ENCODE assay signal across 8 cellular contexts in genomic region chr14:49692895-49693737, GRCh38. TPM values are rescaled to one million over a fixed set of nuclear protein-coding genes. Genes with fewer than 3 reads are reported as not detected.
A peak's percentile ranks its signal among the peaks of the same experiment; 100 is the strongest.
DNase-seq lines count a peak whose midpoint lies in the region; ATAC-seq and FAIRE-seq lines count a peak whose summit lies in the region.

Gene KLHDC1 (plus strand): TSS chr14:49693120. CDS start chr14:49693195, 75 bp downstream.

- H3K27ac Mint-ChIP-seq in activated T-helper 2 cell treated with anti-CD3 and anti-CD28 coated beads, Interferon-gamma antibody, Interleukin-2, Interleukin-4, amounts not matched to agents 10 μg/mL and 5 μg/mL and 100 μg/mL, durations not matched to agents 14 hours and 24 hours and 36 hours, result peak within 1 kb of the TSS; percentile 84
- peak within 1 kb of the TSS; percentile 70 to 85 for H3K27ac Mint-ChIP-seq in natural killer cell treated with Interleukin-12 subunit alpha and Interleukin-12 subunit beta and Interleukin-15 and Interleukin-18, amount 100 ng/mL, for 72 hours

- no peaks in the 10 kb centered on the region for H3K27me3 Mint-ChIP-seq in activated T-helper 2 cell treated with anti-CD3 and anti-CD28 coated beads, Interferon-gamma antibody, Interleukin-2, Interleukin-4, amounts not matched to agents 10 μg/mL and 5 μg/mL and 100 μg/mL, durations not matched to agents 14 hours and 24 hours and 36 hours (ENCODE audit: low read depth)
- H3K27me3 Mint-ChIP-seq in natural killer cell treated with Interleukin-12 subunit alpha and Interleukin-12 subunit beta and Interleukin-15 and Interleukin-18, amount 100 ng/mL, for 72 hours, result no peaks in the 10 kb centered on the region

- DNase-seq in DMS153 treated with DMSO at 0.1 percent for 48 hours (lab: John Stamatoyannopoulos, UW; ENCODE audit: unreplicated experiment) (peak; percentile 59), RCC 7860 (ENCODE audit: low spot score) (peak; percentile 61), fibroblast of peridontal ligament (ENCODE audit: extremely low read depth) (peak; percentile 73)
- DNase-seq in Jurkat, Clone E6-1 (ENCODE audit: low read depth, low spot score), result peak; percentile 54
- peak; percentile 68 for DNase-seq in activated T-helper 2 cell treated with anti-CD3 and anti-CD28 coated beads, Interferon-gamma antibody, Interleukin-2, Interleukin-4, amounts not matched to agents 10 μg/mL and 5 μg/mL and 100 μg/mL, durations not matched to agents 14 hours and 24 hours and 36 hours (ENCODE audit: low spot score)
- DNase-seq in natural killer cell treated with Interleukin-12 subunit alpha and Interleukin-12 subunit beta and Interleukin-15 and Interleukin-18, amount 100 ng/mL, for 72 hours (ENCODE audit: low spot score), result peak; percentile 86
- peak; percentile 68 to 83 (median 76) for DNase-seq in stimulated activated naive CD4-positive, alpha-beta T cell (lab: John Stamatoyannopoulos, UW)

- peak; percentile 22 for FAIRE-seq in RCC 7860 (lab: Jason Lieb, UNC)

- H3K4me3 Mint-ChIP-seq in activated T-helper 2 cell treated with anti-CD3 and anti-CD28 coated beads, Interferon-gamma antibody, Interleukin-2, Interleukin-4, amounts not matched to agents 10 μg/mL and 5 μg/mL and 100 μg/mL, durations not matched to agents 14 hours and 24 hours and 36 hours (ENCODE audit: low read depth), result peak within 1 kb of the TSS; percentile 84
- H3K4me3 Mint-ChIP-seq in natural killer cell treated with Interleukin-12 subunit alpha and Interleukin-12 subunit beta and Interleukin-15 and Interleukin-18, amount 100 ng/mL, for 72 hours, result peak within 1 kb of the TSS; percentile 80

- intact Hi-C loops in activated T-helper 2 cell treated with anti-CD3 and anti-CD28 coated beads, Interferon-gamma antibody, Interleukin-2, Interleukin-4, amounts not matched to agents 10 μg/mL and 5 μg/mL and 100 μg/mL, durations not matched to agents 14 hours and 24 hours and 36 hours (cut with micrococcal nuclease), result loop anchor here (1.0 to 5.0 kb wide), 4 partner anchors 58 to 619 kb away; partner anchors contain the start of genes DMAC2L, DNAAF2, L2HGDH and RPS29

- H3K9me3 Mint-ChIP-seq in activated T-helper 2 cell treated with anti-CD3 and anti-CD28 coated beads, Interferon-gamma antibody, Interleukin-2, Interleukin-4, amounts not matched to agents 10 μg/mL and 5 μg/mL and 100 μg/mL, durations not matched to agents 14 hours and 24 hours and 36 hours, result no peaks in the 10 kb centered on the region
- no peaks in the 10 kb centered on the region for H3K9me3 Mint-ChIP-seq in natural killer cell treated with Interleukin-12 subunit alpha and Interleukin-12 subunit beta and Interleukin-15 and Interleukin-18, amount 100 ng/mL, for 72 hours

- H3K4me3 ChIP-seq in Jurkat, Clone E6-1 (ENCODE audit: low read length), result peak within 1 kb of the TSS; percentile 73

- ATAC-seq in GM21576 (IDR thresholded peaks at IDR 0.05; ENCODE audit: unreplicated experiment), result peak; percentile 48
- peak; percentile 86 to 88 for ATAC-seq in natural killer cell treated with Interleukin-12 subunit alpha and Interleukin-12 subunit beta and Interleukin-15 and Interleukin-18, amount 100 ng/mL, for 72 hours

- no peaks in the 10 kb centered on the region for H3K36me3 Mint-ChIP-seq in activated T-helper 2 cell treated with anti-CD3 and anti-CD28 coated beads, Interferon-gamma antibody, Interleukin-2, Interleukin-4, amounts not matched to agents 10 μg/mL and 5 μg/mL and 100 μg/mL, durations not matched to agents 14 hours and 24 hours and 36 hours (ENCODE audit: low read depth)
- no peaks in the 10 kb centered on the region for H3K36me3 Mint-ChIP-seq in natural killer cell treated with Interleukin-12 subunit alpha and Interleukin-12 subunit beta and Interleukin-15 and Interleukin-18, amount 100 ng/mL, for 72 hours

- peaks cover 30% of the 10 kb centered on the region for H3K4me1 Mint-ChIP-seq in activated T-helper 2 cell treated with anti-CD3 and anti-CD28 coated beads, Interferon-gamma antibody, Interleukin-2, Interleukin-4, amounts not matched to agents 10 μg/mL and 5 μg/mL and 100 μg/mL, durations not matched to agents 14 hours and 24 hours and 36 hours (ENCODE audit: low read depth)
- peaks cover 16 to 26% of the 10 kb centered on the region in 2 donors for H3K4me1 Mint-ChIP-seq in natural killer cell treated with Interleukin-12 subunit alpha and Interleukin-12 subunit beta and Interleukin-15 and Interleukin-18, amount 100 ng/mL, for 72 hours (ENCODE audit: low read depth in 2 of 2)

RNA-seq across cellular contexts. Expression of gene KLHDC1, which starts in this region (rescaled TPM):
- 2.0 TPM for polyA plus RNA-seq in Jurkat, Clone E6-1 (2012; ENCODE audit: insufficient read depth, insufficient read length)
- 0.78 and 0.96 TPM in 2 replicates for total RNA-seq in activated T-helper 2 cell treated with anti-CD3 and anti-CD28 coated beads, Interferon-gamma antibody, Interleukin-2, Interleukin-4, amounts not matched to agents 10 μg/mL and 5 μg/mL and 100 μg/mL, durations not matched to agents 14 hours and 24 hours and 36 hours
- total RNA-seq in natural killer cell treated with Interleukin-12 subunit alpha and Interleukin-12 subunit beta and Interleukin-15 and Interleukin-18, amount 100 ng/mL, for 72 hours, result 1 to 10 TPM; 1.7 to 2.4 TPM

Comparison
In these comparisons a context has a peak if more than half of its experiments do, and no peak if none do; other contexts are left out.
1. Peak in every context shown above with its lines: DNase-seq, ATAC-seq and H3K4me3 ChIP-seq.
2. Peak in DNase-seq in activated T-helper 2 cell treated with anti-CD3 and anti-CD28 coated beads, Interferon-gamma antibody, Interleukin-2, Interleukin-4, amounts not matched to agents 10 μg/mL and 5 μg/mL and 100 μg/mL, durations not matched to agents 14 hours and 24 hours and 36 hours; RNA of the gene not detected or under 1 TPM.